11 cellular contexts compared by ENCODE assay signal in the genomic region with DNA sequence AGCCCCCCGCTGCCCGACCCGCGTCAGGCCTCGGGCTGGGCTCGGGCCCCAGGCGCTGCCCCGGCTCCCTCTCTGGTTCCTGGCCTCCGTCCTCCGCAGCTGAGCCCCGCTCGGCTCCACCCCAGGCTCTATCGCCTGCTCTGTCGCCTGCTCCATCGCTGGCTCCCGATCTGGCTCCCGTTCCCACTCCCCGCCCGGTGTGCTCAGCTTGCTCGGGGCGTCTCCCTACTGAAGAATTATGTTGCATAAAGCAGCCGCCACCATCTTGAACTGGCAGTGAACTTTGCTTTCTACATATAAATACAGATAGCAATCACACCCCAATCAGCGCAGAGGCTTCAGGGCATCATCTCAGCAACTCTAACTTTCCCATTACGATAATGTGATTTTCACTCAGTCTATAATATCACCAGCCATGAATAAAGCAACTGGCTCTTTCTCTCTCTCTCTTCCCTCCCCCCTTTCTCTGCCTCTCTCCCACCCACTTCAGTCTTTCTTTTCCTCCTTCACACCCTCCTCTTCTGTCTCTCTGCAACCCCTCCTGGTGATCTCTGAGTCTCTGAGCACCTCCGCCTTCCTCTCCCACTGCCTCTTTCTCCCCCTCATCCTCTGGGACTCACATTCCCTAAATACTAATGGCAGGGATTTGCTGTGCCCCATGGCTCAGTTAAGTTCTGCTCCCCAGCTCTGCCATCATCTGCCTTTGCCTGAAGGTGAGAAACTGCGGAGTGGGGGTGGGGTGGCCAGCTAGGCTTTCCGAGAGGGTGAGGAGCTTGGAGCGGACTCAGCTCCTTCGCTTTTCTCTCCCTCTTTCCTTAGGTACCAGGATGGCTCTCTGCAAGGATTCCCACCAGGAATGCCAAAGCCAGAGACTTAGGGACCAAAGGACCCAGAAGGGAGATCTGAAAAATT. TPM values are rescaled to one million over a fixed set of nuclear protein-coding genes. Genes with fewer than 3 reads are reported as not detected.
DNase-seq lines count a peak whose midpoint lies in the region; ATAC-seq and TF ChIP-seq lines count a peak whose summit lies in the region.
"Had no signal": no experiment of that assay in that cellular context is flagged by ENCODE, and none has a peak within 500 bp of the region (broad histone marks: within the 10 kb centered on the region; RNA-seq: fewer than 3 reads in every experiment).

No MANE protein-coding gene starts in this region.

- TF ChIP-seq CTCF in WTC11 (IDR thresholded peaks at IDR 0.05) = no peak
- TF ChIP-seq CTCF in heart right ventricle (IDR thresholded peaks at IDR 0.05) = no peak

- peaks cover 23% of the 10 kb centered on the region for H3K4me1 Mint-ChIP-seq in WTC11

- no peaks in the 10 kb centered on the region for H3K9me3 Mint-ChIP-seq in WTC11
- H3K9me3 Mint-ChIP-seq: neural crest cell had no signal

- H3K27ac ChIP-seq in heart right ventricle = peak overlapping the region in 2 of 10 donors; percentile 22 to 58

- peak overlapping the region; percentile 52 for H3K4me3 Mint-ChIP-seq in WTC11
- H3K4me3 Mint-ChIP-seq: neural crest cell had no signal

- peaks cover 0 to 14% (median 0%) of the 10 kb centered on the region in 9 donors for H3K4me1 ChIP-seq in heart right ventricle

- no peaks in the 10 kb centered on the region for H3K36me3 Mint-ChIP-seq in WTC11

- H3K27ac Mint-ChIP-seq in WTC11 = peak overlapping the region; percentile 50; the same call in 1 of the 2 replicates

- in situ Hi-C loops in G401 (cut with HindIII; ENCODE audit: low sequenced_read_pairs) = no loop called here

- CTCF ChIA-PET in WTC11 (lab: Charles Lee) = interaction anchor here (0.6 to 3.7 kb wide), 16 partner anchors 9 to 259 kb away, joined by 3 to 24 read pairs (median 8); partner anchors contain the start of gene BTRC

- H3K27me3 Mint-ChIP-seq in WTC11 (ENCODE audit: low read depth) = peaks cover 6% of the 10 kb centered on the region; the same call in 1 of the 2 replicates

- H3K27me3 ChIP-seq in heart right ventricle = peaks cover 0 to 70% (median 48%) of the 10 kb centered on the region in 7 donors

- H3K36me3 ChIP-seq in heart right ventricle = no peaks in the 10 kb centered on the region

- DNase-seq in G401 (ENCODE audit: low spot score) (peak; percentile 79), WTC11 (ENCODE audit: low spot score) (peak; percentile 74), heart right ventricle (peak in 1 of 2 donors; percentile 24), posterior vena cava (ENCODE audit: low spot score) (peak; percentile 51), left lobe of liver (ENCODE audit: low spot score) (no peak), NCI-H226 (no peak), inferior parietal cortex (ENCODE audit: extremely low spot score) (no peak), MV-4-11 (lab: John Stamatoyannopoulos, UW) (no peak)
- DNase-seq: stimulated activated CD8-positive, alpha-beta memory T cell treated with anti-CD3 and anti-CD28 coated beads, Interleukin-4, amount 100 ng/mL, for 48 hours had no signal

- intact Hi-C loops in heart right ventricle (cut with DNase I) (no loop called here), posterior vena cava (cut with DNase I) (no loop called here)

- peak; percentile 85 for ATAC-seq in WTC11
- peak; percentile 49 to 90 (median 80) for ATAC-seq in heart right ventricle
- ATAC-seq in left lobe of liver = no peak
- ATAC-seq: activated CD4-positive, CD25-positive, alpha-beta regulatory T cell treated with anti-CD3 and anti-CD28 coated beads, Interleukin-2, amount 50 U/mL, for 24 hours had no signal

- peak overlapping the region in 9 of 10 donors; percentile 22 to 55 (median 46) for H3K4me3 ChIP-seq in heart right ventricle

- no peaks in the 10 kb centered on the region for H3K9me3 ChIP-seq in heart right ventricle

- POLR2A ChIA-PET in WTC11 (lab: Charles Lee) = interaction anchor here (0.6 to 0.9 kb wide), 2 partner anchors 13 to 97 kb away, joined by 3 read pairs; no protein-coding TSS in a partner anchor

- 4 to 8% methylated on average over 29 of the region's 29 CpGs for WGBS in heart right ventricle, 2 donors

TF ChIP-seq in WTC11, 78 proteins besides CTCF, POLR2A, EP300 and RAD21 (continues in another document):
- TF ChIP-seq FOXJ3 (CRISPR knock-in tag; IDR thresholded peaks at IDR 0.05; ENCODE audit: borderline replicate concordance) = no peak
- TF ChIP-seq OVOL2 (CRISPR knock-in tag; IDR thresholded peaks at IDR 0.05; ENCODE audit: borderline replicate concordance) = no peak
- peak; percentile 78 for TF ChIP-seq PRDM15 (CRISPR knock-in tag; IDR thresholded peaks at IDR 0.05)
- no peak for TF ChIP-seq PRRX2 (CRISPR knock-in tag; IDR thresholded peaks at IDR 0.05)
- TF ChIP-seq, protein P1, sequence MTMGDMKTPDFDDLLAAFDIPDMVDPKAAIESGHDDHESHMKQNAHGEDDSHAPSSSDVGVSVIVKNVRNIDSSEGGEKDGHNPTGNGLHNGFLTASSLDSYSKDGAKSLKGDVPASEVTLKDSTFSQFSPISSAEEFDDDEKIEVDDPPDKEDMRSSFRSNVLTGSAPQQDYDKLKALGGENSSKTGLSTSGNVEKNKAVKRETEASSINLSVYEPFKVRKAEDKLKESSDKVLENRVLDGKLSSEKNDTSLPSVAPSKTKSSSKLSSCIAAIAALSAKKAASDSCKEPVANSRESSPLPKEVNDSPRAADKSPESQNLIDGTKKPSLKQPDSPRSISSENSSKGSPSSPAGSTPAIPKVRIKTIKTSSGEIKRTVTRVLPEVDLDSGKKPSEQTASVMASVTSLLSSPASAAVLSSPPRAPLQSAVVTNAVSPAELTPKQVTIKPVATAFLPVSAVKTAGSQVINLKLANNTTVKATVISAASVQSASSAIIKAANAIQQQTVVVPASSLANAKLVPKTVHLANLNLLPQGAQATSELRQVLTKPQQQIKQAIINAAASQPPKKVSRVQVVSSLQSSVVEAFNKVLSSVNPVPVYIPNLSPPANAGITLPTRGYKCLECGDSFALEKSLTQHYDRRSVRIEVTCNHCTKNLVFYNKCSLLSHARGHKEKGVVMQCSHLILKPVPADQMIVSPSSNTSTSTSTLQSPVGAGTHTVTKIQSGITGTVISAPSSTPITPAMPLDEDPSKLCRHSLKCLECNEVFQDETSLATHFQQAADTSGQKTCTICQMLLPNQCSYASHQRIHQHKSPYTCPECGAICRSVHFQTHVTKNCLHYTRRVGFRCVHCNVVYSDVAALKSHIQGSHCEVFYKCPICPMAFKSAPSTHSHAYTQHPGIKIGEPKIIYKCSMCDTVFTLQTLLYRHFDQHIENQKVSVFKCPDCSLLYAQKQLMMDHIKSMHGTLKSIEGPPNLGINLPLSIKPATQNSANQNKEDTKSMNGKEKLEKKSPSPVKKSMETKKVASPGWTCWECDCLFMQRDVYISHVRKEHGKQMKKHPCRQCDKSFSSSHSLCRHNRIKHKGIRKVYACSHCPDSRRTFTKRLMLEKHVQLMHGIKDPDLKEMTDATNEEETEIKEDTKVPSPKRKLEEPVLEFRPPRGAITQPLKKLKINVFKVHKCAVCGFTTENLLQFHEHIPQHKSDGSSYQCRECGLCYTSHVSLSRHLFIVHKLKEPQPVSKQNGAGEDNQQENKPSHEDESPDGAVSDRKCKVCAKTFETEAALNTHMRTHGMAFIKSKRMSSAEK (CRISPR knock-in tag; IDR thresholded peaks at IDR 0.05; ENCODE audit: borderline replicate concordance) = no peak
- TF ChIP-seq ZNF232 (CRISPR knock-in tag; IDR thresholded peaks at IDR 0.05) = no peak

RNA-seq across cellular contexts. Expression of gene BTRC, which starts 43.2 kb away (rescaled TPM):
- total RNA-seq in G401 (2014; rRNA removed; shearing (Covaris generic)) = 12.1 and 21.0 TPM in 2 replicates
- total RNA-seq in WTC11 (2021) (20.6 to 22.4 TPM (median 22.2 TPM) in 3 replicates), heart right ventricle (10 to 100 TPM; 25.1 to 49.9 (median 36.0) TPM), posterior vena cava (10 to 100 TPM; 13.9 to 14.3 TPM), left lobe of liver (7.1 TPM)
- polyA plus RNA-seq in heart right ventricle = 10 to 100 TPM in 1 of 2 donors, 1 to 10 TPM in 1; 9.5 to 11.8 TPM

Comparison
In these comparisons a context has a peak if more than half of its experiments do, and no peak if none do; other contexts are left out.
1. DNase-seq: peak in G401 (single experiment), WTC11 (single experiment) and posterior vena cava (single experiment); none in left lobe of liver (single experiment), NCI-H226 (single experiment), inferior parietal cortex (single experiment) and MV-4-11 (single experiment).